In genomic region chr14:23196487-23196886, GRCh38 we compare ENCODE assay signal across 10 cellular contexts. TPM values are rescaled to one million over a fixed set of nuclear protein-coding genes. Genes with fewer than 3 reads are reported as not detected.
"Had no signal": no experiment of that assay in that cellular context is flagged by ENCODE, and none has a peak within 500 bp of the region (broad histone marks: within the 10 kb centered on the region; RNA-seq: fewer than 3 reads in every experiment).

No MANE protein-coding gene starts in this region.

RNA-seq across cellular contexts. Expression of gene RNF212B, which starts 41.2 kb away (rescaled TPM):
- total RNA-seq: activated CD4-positive, alpha-beta memory T cell treated with anti-CD3 and anti-CD28 coated beads, Interleukin-2, amount 10 ng/mL, durations not matched to agents 7 days and 5 days; activated CD4-positive, alpha-beta T cell treated with anti-CD3 and anti-CD28 coated beads for 36 hours; activated CD4-positive, alpha-beta T cell treated with anti-CD3 and anti-CD28 coated beads, Interleukin-2, amount 10 ng/mL, durations not matched to agents 7 days and 5 days; activated CD8-positive, alpha-beta memory T cell treated with anti-CD3 and anti-CD28 coated beads, Interleukin-2, amount 10 ng/mL, durations not matched to agents 7 days and 5 days; activated CD8-positive, alpha-beta T cell treated with anti-CD3 and anti-CD28 coated beads, Interleukin-2, amount 10 ng/mL, durations not matched to agents 7 days and 5 days; activated naive CD8-positive, alpha-beta T cell treated with anti-CD3 and anti-CD28 coated beads, Interleukin-2, amount 10 ng/mL, durations not matched to agents 7 days and 5 days; activated T-helper 2 cell treated with anti-CD3 and anti-CD28 coated beads, Interferon-gamma antibody, Interleukin-2, Interleukin-4, amounts not matched to agents 10 μg/mL and 5 μg/mL and 100 μg/mL, durations not matched to agents 14 hours and 24 hours and 36 hours; ascending aorta; bronchial epithelial cell; cardiac muscle cell had no signal
- polyA plus RNA-seq: cardiac muscle cell had no signal
